10 cellular contexts compared by ENCODE assay signal in the genomic region with DNA sequence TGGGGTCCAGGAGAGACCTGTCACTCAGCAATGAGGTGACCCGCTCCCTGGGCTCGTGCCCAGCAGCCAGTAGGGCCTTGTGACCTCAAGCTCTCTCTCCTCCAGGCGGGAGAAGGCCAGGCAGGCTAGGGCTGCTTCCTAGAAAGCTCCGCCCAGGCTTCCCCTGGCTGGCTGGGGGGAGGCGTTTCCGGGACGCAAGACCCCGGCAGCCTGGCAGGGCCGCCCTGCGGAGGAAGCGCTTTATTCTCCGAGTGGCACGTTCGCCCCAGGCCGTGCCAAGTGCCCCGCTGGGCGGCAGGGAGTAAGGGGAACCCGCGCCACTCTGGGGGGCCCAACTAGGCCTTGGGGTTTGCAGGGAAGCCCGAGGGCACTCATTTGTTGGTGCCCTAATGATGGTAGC. TPM values are rescaled to one million over a fixed set of nuclear protein-coding genes. Genes with fewer than 3 reads are reported as not detected.
DNase-seq lines count a peak whose midpoint lies in the region; ATAC-seq and TF ChIP-seq lines count a peak whose summit lies in the region.
"Had no signal": no experiment of that assay in that cellular context is flagged by ENCODE, and none has a peak within 500 bp of the region (broad histone marks: within the 10 kb centered on the region; RNA-seq: fewer than 3 reads in every experiment).

No MANE protein-coding gene starts in this region.

- TF ChIP-seq POLR2A in spleen (IDR thresholded peaks at IDR 0.05): no peak

- DNase-seq in KBM-7 (peak; percentile 64), amniotic epithelial cell (ENCODE audit: low read depth) (peak; percentile 36), iPS-NIHi7 (ENCODE audit: extremely low spot score) (peak; percentile 84), spleen (peak; percentile 89), SKM-1 (lab: John Stamatoyannopoulos, UW; ENCODE audit: unreplicated experiment) (no peak), A172 (ENCODE audit: low spot score) (no peak)
- DNase-seq in activated CD4-positive, alpha-beta T cell treated with anti-CD3 and anti-CD28 coated beads for 4 hours: no peak
- DNase-seq: NCI-H1105 had no signal

- H3K4me3 ChIP-seq in spleen: peak overlapping the region in 1 of 8 donors; percentile 22
- H3K4me3 ChIP-seq: SJSA1 had no signal

- in situ Hi-C loops in KBM-7 (cut with MboI; ENCODE audit: low pct_unique_long_range_greater_than_20kb, low sequenced_read_pairs): no loop called here

- H3K27me3 ChIP-seq in spleen (replicated peaks in 1 of 7): peaks cover 0 to 29% (median 0%) of the 10 kb centered on the region in 7 donors
- H3K27me3 ChIP-seq: SJSA1 had no signal

- H3K9me3 ChIP-seq in spleen: no peaks in the 10 kb centered on the region
- H3K9me3 ChIP-seq: SJSA1 had no signal

- H3K4me1 ChIP-seq in spleen: peaks cover 4 to 36% (median 21%) of the 10 kb centered on the region in 6 donors

- peak overlapping the region; percentile 42 to 84 (median 70) for H3K27ac ChIP-seq in spleen
- H3K27ac ChIP-seq: SJSA1 had no signal

- WGBS in spleen, 5 donors: 3 to 15% (median 9%) methylated on average over 10 to 20 of the region's 20 CpGs

- no peaks in the 10 kb centered on the region for H3K36me3 ChIP-seq in spleen
- H3K36me3 ChIP-seq: SJSA1 had no signal

- no peak for ATAC-seq in GM18520 (IDR thresholded peaks at IDR 0.05; ENCODE audit: unreplicated experiment)

- intact Hi-C loops in spleen (cut with DNase I; ENCODE audit: low total_unique reads): no loop called here

- TF ChIP-seq CTCF in spleen (IDR thresholded peaks at IDR 0.05 in 8 of 11, conservative IDR thresholded peaks at IDR 0.05 in 3 of 11): peak in 5 of 11 experiments; percentile 8 to 27 (median 16)

RNA-seq across cellular contexts. Expression of gene EPAS1, which starts 21.2 kb away (rescaled TPM):
- total RNA-seq in spleen: 100 to 1,000 TPM; 145 to 330 (median 233) TPM
- polyA plus RNA-seq in spleen: 10 to 100 TPM; 30.5 to 58.1 (median 38.5) TPM
- 8.0 and 14.0 TPM in 2 replicates for total RNA-seq in A172 (2014; rRNA removed; shearing (Covaris generic))

Comparison
In these comparisons a context has a peak if more than half of its experiments do, and no peak if none do; other contexts are left out.
1. DNase-seq: peak in KBM-7 (single experiment), amniotic epithelial cell (single experiment), iPS-NIHi7 (single experiment) and spleen (single experiment); none in SKM-1 (single experiment), A172 (single experiment) and activated CD4-positive, alpha-beta T cell treated with anti-CD3 and anti-CD28 coated beads for 4 hours (0 of 2).